Comparison of ENCODE assay signal across 1 cellular context in the genomic region with DNA sequence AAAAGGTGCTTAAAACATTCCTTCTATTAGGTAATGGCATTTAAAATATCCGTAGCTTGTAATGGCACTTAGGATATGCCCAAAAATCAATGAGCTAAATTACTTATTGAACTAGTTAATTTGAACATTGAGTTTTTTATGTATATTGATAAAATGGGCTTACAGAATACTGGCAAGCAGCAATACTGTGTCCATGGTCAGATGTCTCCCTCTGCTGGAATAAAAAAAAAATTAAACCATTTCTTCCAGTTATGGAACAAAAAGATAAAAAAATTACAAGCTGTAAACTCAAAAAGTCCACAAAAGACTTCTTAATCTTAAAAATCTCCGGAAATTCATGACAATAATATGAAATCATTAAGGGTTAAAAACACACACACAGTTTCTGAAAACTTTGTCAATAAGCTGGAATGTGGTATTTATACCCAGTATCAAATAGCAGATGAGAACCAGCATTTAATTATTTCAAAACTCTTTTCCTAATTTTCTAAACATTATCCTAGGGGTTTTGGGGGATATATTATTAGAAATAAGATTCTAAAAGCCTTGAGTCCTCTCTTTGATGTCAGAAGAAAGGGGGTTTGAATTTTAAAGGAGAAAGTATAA.
TF ChIP-seq lines count a peak whose summit lies in the region.

No MANE protein-coding gene starts in this region.

TF ChIP-seq in liver, 16 proteins besides CTCF, POLR2A, EP300 and RAD21 (continued from another document):
- TF ChIP-seq, protein P1, sequence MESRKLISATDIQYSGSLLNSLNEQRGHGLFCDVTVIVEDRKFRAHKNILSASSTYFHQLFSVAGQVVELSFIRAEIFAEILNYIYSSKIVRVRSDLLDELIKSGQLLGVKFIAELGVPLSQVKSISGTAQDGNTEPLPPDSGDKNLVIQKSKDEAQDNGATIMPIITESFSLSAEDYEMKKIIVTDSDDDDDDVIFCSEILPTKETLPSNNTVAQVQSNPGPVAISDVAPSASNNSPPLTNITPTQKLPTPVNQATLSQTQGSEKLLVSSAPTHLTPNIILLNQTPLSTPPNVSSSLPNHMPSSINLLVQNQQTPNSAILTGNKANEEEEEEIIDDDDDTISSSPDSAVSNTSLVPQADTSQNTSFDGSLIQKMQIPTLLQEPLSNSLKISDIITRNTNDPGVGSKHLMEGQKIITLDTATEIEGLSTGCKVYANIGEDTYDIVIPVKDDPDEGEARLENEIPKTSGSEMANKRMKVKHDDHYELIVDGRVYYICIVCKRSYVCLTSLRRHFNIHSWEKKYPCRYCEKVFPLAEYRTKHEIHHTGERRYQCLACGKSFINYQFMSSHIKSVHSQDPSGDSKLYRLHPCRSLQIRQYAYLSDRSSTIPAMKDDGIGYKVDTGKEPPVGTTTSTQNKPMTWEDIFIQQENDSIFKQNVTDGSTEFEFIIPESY (IDR thresholded peaks at IDR 0.05), result no peak
- TF ChIP-seq EGR1 (IDR thresholded peaks at IDR 0.05; ENCODE audit: low read depth in 2 of 2), result no peak
